In genomic region chr10:22030421-22030820, GRCh38 we compare ENCODE assay signal across 7 cellular contexts.
"Had no signal": no experiment of that assay in that cellular context is flagged by ENCODE, and none has a peak within 500 bp of the region (broad histone marks: within the 10 kb centered on the region; RNA-seq: fewer than 3 reads in every experiment).

No MANE protein-coding gene starts in this region.

- H3K27ac ChIP-seq: HL-60, KMS-11 had no signal

- FAIRE-seq: HepG2, HTR-8/SVneo had no signal

- H3K9ac ChIP-seq: KMS-11 had no signal

- DNase-seq: IMR-90, KBM-7, KG1 had no signal

- ATAC-seq: HepG2 had no signal

- H3K4me2 ChIP-seq: KMS-11 had no signal
